Comparison of ENCODE assay signal across 8 cellular contexts in genomic region chr4:84503495-84504437, GRCh38. TPM values are rescaled to one million over a fixed set of nuclear protein-coding genes. Genes with fewer than 3 reads are reported as not detected.
A peak's percentile ranks its signal among the peaks of the same experiment; 100 is the strongest.
DNase-seq lines count a peak whose midpoint lies in the region; ATAC-seq and TF ChIP-seq lines count a peak whose summit lies in the region.

No MANE protein-coding gene starts in this region.

- H3K9me3 ChIP-seq in osteoblast (ENCODE audit: low read depth, low read length) = no peaks in the 10 kb centered on the region
- H3K9me3 ChIP-seq in ovary = no peaks in the 10 kb centered on the region

- in situ Hi-C loops in GM13977 (cut with MboI; ENCODE audit: low pct_unique_long_range_greater_than_20kb, low sequenced_read_pairs, unreplicated experiment) = no loop called here

- H3K36me3 ChIP-seq in osteoblast (ENCODE audit: insufficient read depth, low read length) (no peaks in the 10 kb centered on the region), ovary (no peaks in the 10 kb centered on the region)

- TF ChIP-seq CTCF in GM13977 (IDR thresholded peaks at IDR 0.05; ENCODE audit: extremely low read depth, insufficient read depth, missing control alignments) (peak; percentile 60), osteoblast (IDR thresholded peaks at IDR 0.05; ENCODE audit: extremely low read depth, low read depth, low read length) (peak; percentile 80), ovary (IDR thresholded peaks at IDR 0.05) (no peak)

- no peak overlapping the region for H3K4me2 ChIP-seq in osteoblast (ENCODE audit: insufficient read depth, low read length)

- H3K4me3 ChIP-seq in osteoblast (ENCODE audit: insufficient read depth, low read length) (no peak overlapping the region), ovary (no peak overlapping the region)

- no peak overlapping the region for H2AFZ ChIP-seq in osteoblast (ENCODE audit: low read length)

- DNase-seq in AG20443 (ENCODE audit: low spot score) (peak; percentile 79), GM13977 (ENCODE audit: low spot score) (peak; percentile 66), NCI-H1105 (lab: John Stamatoyannopoulos, UW) (peak; percentile 30), SW 1271 (lab: John Stamatoyannopoulos, UW) (peak; percentile 3 to 58), fibroblast of gingiva (ENCODE audit: low read depth) (peak; percentile 66), osteoblast (ENCODE audit: insufficient read length, low spot score, missing footprints) (peak; percentile 95), ovary (no peak)

- no peak for TF ChIP-seq POLR2A in ovary (IDR thresholded peaks at IDR 0.05)

- no peak for TF ChIP-seq EP300 in ovary (IDR thresholded peaks at IDR 0.05)

- H3K79me2 ChIP-seq in osteoblast (ENCODE audit: insufficient read depth, low read length) = no peaks in the 10 kb centered on the region

- H3K27ac ChIP-seq in osteoblast (ENCODE audit: low read depth, low read length) (no peak overlapping the region), ovary (no peak overlapping the region)

- H4K20me1 ChIP-seq in osteoblast (ENCODE audit: insufficient read depth, low read length) = no peaks in the 10 kb centered on the region

- peaks cover 73% of the 10 kb centered on the region for H3K27me3 ChIP-seq in osteoblast (ENCODE audit: insufficient read depth, low read length)
- H3K27me3 ChIP-seq in ovary = peaks cover 3% of the 10 kb centered on the region

- 9 to 14% (median 9%) methylated on average over 19 of the region's 19 CpGs for WGBS in ovary, 3 donors

- intact Hi-C loops in ovary (cut with DNase I) = loop anchor here in 1 of 4 donors (10.0 kb wide), 1 partner anchor 859 kb away; no protein-coding TSS in a partner anchor

- peak; percentile 71 for ATAC-seq in HG02763 (IDR thresholded peaks at IDR 0.05; ENCODE audit: unreplicated experiment)

- H3K4me1 ChIP-seq in osteoblast (ENCODE audit: insufficient read depth, low read length) (peaks cover 1% of the 10 kb centered on the region), ovary (ENCODE audit: insufficient read depth) (peaks cover 2% of the 10 kb centered on the region)

RNA-seq across cellular contexts. Expression of gene NKX6-1, which starts 4.7 kb away (rescaled TPM):
- total RNA-seq in osteoblast (under 0.01 TPM in 1 of 2 replicates, not detected in the other), ovary (under 1 TPM in 4 of 7 donors, not detected in 3; 0.07 to 0.40 (median 0.22) TPM)
- polyA plus RNA-seq in ovary = under 1 TPM; 0.04 to 0.08 TPM

Comparison
In these comparisons a context has a peak if more than half of its experiments do, and no peak if none do; other contexts are left out.
1. DNase-seq: peak in AG20443 (single experiment), GM13977 (single experiment), NCI-H1105 (single experiment), SW 1271 (2 of 2), fibroblast of gingiva (single experiment) and osteoblast (single experiment); none in ovary (0 of 5).
2. CTCF ChIP-seq: peak in GM13977 (single experiment) and osteoblast (single experiment); none in ovary (0 of 3).